ENCODE assay signal across 3 cellular contexts in the genomic region with DNA sequence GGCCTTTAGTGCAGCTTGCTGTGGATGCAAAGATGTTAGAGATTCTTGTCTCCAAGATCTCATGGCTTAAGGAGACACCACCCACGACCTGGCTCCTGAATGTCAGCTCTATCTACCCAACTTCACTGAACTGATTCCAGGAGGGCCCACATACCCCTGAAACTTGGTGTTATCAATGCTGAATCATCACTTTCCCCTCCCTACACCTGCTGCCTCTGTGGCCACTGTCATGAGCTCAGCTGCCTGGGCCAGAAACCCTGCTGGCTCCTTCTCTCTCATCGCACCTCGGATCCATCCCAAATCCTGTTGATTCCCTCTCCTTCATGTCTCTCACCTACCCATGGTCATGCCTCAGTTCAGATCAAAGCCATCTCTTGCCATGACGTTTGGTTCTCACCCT.
TF ChIP-seq lines count a peak whose summit lies in the region.

No MANE protein-coding gene starts in this region.

TF ChIP-seq in A549, 52 proteins besides CTCF, POLR2A, EP300 and RAD21:
- TF ChIP-seq KDM1A (IDR thresholded peaks at IDR 0.05; ENCODE audit: low read depth) (no peak), SREBF2 (IDR thresholded peaks at IDR 0.05) (no peak), MAFK (IDR thresholded peaks at IDR 0.05; ENCODE audit: partially characterized antibody) (peak; percentile 87)
TF ChIP-seq in A549: peak in this region for 1.

TF ChIP-seq in IMR-90, 13 proteins besides CTCF, POLR2A, EP300 and RAD21:
- TF ChIP-seq MAFK (IDR thresholded peaks at IDR 0.05; ENCODE audit: low read depth, low read length) (peak; percentile 52), CEBPB (IDR thresholded peaks at IDR 0.05; ENCODE audit: low read depth, low read length) (no peak), MXI1 (IDR thresholded peaks at IDR 0.05; ENCODE audit: borderline replicate concordance, low read depth, low read length) (no peak)

TF ChIP-seq in K562, 482 proteins besides CTCF, POLR2A, EP300 and RAD21:
- peak; percentile 61; the same call in 1 of the 2 replicates for TF ChIP-seq MAFF (IDR thresholded peaks at IDR 0.05; ENCODE audit: low read length)
- TF ChIP-seq FOXA1 (IDR thresholded peaks at IDR 0.05; ENCODE audit: borderline replicate concordance): no peak
- TF ChIP-seq, protein P1, sequence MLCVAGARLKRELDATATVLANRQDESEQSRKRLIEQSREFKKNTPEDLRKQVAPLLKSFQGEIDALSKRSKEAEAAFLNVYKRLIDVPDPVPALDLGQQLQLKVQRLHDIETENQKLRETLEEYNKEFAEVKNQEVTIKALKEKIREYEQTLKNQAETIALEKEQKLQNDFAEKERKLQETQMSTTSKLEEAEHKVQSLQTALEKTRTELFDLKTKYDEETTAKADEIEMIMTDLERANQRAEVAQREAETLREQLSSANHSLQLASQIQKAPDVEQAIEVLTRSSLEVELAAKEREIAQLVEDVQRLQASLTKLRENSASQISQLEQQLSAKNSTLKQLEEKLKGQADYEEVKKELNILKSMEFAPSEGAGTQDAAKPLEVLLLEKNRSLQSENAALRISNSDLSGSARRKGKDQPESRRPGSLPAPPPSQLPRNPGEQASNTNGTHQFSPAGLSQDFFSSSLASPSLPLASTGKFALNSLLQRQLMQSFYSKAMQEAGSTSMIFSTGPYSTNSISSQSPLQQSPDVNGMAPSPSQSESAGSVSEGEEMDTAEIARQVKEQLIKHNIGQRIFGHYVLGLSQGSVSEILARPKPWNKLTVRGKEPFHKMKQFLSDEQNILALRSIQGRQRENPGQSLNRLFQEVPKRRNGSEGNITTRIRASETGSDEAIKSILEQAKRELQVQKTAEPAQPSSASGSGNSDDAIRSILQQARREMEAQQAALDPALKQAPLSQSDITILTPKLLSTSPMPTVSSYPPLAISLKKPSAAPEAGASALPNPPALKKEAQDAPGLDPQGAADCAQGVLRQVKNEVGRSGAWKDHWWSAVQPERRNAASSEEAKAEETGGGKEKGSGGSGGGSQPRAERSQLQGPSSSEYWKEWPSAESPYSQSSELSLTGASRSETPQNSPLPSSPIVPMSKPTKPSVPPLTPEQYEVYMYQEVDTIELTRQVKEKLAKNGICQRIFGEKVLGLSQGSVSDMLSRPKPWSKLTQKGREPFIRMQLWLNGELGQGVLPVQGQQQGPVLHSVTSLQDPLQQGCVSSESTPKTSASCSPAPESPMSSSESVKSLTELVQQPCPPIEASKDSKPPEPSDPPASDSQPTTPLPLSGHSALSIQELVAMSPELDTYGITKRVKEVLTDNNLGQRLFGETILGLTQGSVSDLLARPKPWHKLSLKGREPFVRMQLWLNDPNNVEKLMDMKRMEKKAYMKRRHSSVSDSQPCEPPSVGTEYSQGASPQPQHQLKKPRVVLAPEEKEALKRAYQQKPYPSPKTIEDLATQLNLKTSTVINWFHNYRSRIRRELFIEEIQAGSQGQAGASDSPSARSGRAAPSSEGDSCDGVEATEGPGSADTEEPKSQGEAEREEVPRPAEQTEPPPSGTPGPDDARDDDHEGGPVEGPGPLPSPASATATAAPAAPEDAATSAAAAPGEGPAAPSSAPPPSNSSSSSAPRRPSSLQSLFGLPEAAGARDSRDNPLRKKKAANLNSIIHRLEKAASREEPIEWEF (CRISPR knock-in tag; IDR thresholded peaks at IDR 0.05): no peak
- TF ChIP-seq, protein P2, sequence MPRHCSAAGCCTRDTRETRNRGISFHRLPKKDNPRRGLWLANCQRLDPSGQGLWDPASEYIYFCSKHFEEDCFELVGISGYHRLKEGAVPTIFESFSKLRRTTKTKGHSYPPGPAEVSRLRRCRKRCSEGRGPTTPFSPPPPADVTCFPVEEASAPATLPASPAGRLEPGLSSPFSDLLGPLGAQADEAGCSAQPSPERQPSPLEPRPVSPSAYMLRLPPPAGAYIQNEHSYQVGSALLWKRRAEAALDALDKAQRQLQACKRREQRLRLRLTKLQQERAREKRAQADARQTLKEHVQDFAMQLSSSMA (CRISPR knock-in tag; IDR thresholded peaks at IDR 0.05): no peak
- 0 out of 2 replicates have a peak, but pooled peaks have one; percentile 48 for TF ChIP-seq MAFK (IDR thresholded peaks at IDR 0.05; ENCODE audit: low read length)
- TF ChIP-seq MAFG (tag; conservative IDR thresholded peaks at IDR 0.05): peak; percentile 85
- peak; percentile 81 for TF ChIP-seq C11orf30 (IDR thresholded peaks at IDR 0.05; ENCODE audit: low read depth)
- peak; percentile 87 for TF ChIP-seq ZNF316 (IDR thresholded peaks at IDR 0.05)
